26 cellular contexts compared by ENCODE assay signal in the genomic region with DNA sequence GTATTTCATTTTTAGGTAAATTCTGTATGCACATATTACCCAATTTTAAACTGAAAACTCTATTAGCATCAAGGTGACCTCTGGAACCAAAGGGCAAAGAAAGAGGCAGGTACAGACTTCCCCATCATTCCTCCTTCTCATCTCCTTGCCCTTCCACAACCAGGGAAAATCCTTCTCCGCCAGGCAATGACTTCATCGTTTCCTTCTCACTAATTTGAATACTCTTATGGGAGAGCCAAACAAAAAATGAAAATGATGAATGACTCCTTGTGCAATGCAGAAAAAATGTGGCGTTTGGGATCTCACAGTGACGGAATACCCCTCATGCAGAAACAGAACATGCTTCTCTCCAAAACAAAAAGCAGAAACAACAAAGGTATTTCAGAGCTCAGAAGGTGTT.
DNase-seq lines count a peak whose midpoint lies in the region; FAIRE-seq and TF ChIP-seq lines count a peak whose summit lies in the region.
"Had no signal": no experiment of that assay in that cellular context is flagged by ENCODE, and none has a peak within 500 bp of the region (broad histone marks: within the 10 kb centered on the region; RNA-seq: fewer than 3 reads in every experiment).

No MANE protein-coding gene starts in this region.

- H2BK5ac ChIP-seq in neuronal stem cell (ENCODE audit: low read length), result no peak overlapping the region

- H3K79me1 ChIP-seq in neuronal stem cell (ENCODE audit: low read depth, low read length), result no peaks in the 10 kb centered on the region

- no peak for FAIRE-seq in astrocyte (lab: Jason Lieb, UNC)
- FAIRE-seq: A204.1, GM12891, RCC 7860 had no signal

- no peak overlapping the region for H4K91ac ChIP-seq in neuronal stem cell (ENCODE audit: low read depth, low read length, poor library complexity)

- no peak overlapping the region for H3K4me3 ChIP-seq in astrocyte (ENCODE audit: insufficient read depth, low read depth, low read length)
- H3K4me3 ChIP-seq in fibroblast of lung (replicated peaks in 1 of 4; ENCODE audit: control extremely low read depth in 1 of 4, insufficient read depth in 1 of 4, low read depth in 3 of 4, low read length in 4 of 4), result no peak overlapping the region
- H3K4me3 ChIP-seq in osteoblast (ENCODE audit: insufficient read depth, low read length), result no peak overlapping the region
- no peak overlapping the region for H3K4me3 ChIP-seq in neuronal stem cell (ENCODE audit: low read length in 2 of 2)
- H3K4me3 ChIP-seq in suprapubic skin, result no peak overlapping the region
- H3K4me3 ChIP-seq: GM23248, SJCRH30 had no signal

- peak overlapping the region; percentile 41 for H3K9ac ChIP-seq in astrocyte (ENCODE audit: low read length)
- H3K9ac ChIP-seq in fibroblast of lung (ENCODE audit: insufficient read depth, low read length), result no peak overlapping the region
- H3K9ac ChIP-seq in neuronal stem cell (ENCODE audit: low read depth, low read length, poor library complexity), result no peak overlapping the region
- H3K9ac ChIP-seq: GM23248 had no signal

- no CpG with 5 or more reads among the region's 4 CpGs for WGBS in neuronal stem cell (ENCODE audit: extremely low coverage in 2 of 2, insufficient read length in 2 of 2, insufficient replicate concordance in 1 of 2), 2 donors
- 72% methylated on average over 4 of the region's 4 CpGs for WGBS in suprapubic skin

- H3K27ac Mint-ChIP-seq in astrocyte (ENCODE audit: unreplicated experiment), result no peak overlapping the region
- H3K27ac Mint-ChIP-seq: CD4-positive, CD25-positive, alpha-beta regulatory T cell; H9 had no signal

- TF ChIP-seq CTCF in astrocyte (IDR thresholded peaks at IDR 0.05; ENCODE audit: insufficient read depth, low read depth, low read length) (no peak), fibroblast of lung (conservative IDR thresholded peaks at IDR 0.05 in 1 of 2, IDR thresholded peaks at IDR 0.05 in 1 of 2; ENCODE audit: low read depth in 1 of 2, low read length in 2 of 2) (no peak), osteoblast (IDR thresholded peaks at IDR 0.05; ENCODE audit: extremely low read depth, low read depth, low read length) (no peak), suprapubic skin (IDR thresholded peaks at IDR 0.05) (no peak)

- no peak overlapping the region for H2BK15ac ChIP-seq in neuronal stem cell (ENCODE audit: low read length)

- no peak overlapping the region for H2BK120ac ChIP-seq in neuronal stem cell (ENCODE audit: low read depth, low read length)

- no peak overlapping the region for H3K18ac ChIP-seq in neuronal stem cell (ENCODE audit: low read length)

- H4K20me1 ChIP-seq in astrocyte (ENCODE audit: insufficient read depth, low read length) (no peaks in the 10 kb centered on the region), fibroblast of lung (ENCODE audit: control insufficient read depth, extremely low read depth, insufficient read depth, low read length) (no peaks in the 10 kb centered on the region), osteoblast (ENCODE audit: insufficient read depth, low read length) (no peaks in the 10 kb centered on the region)

- H2AFZ ChIP-seq in astrocyte (ENCODE audit: low read depth, low read length) (no peak overlapping the region), fibroblast of lung (ENCODE audit: low read length) (no peak overlapping the region), osteoblast (ENCODE audit: low read length) (no peak overlapping the region), neuronal stem cell (ENCODE audit: low read length) (no peak overlapping the region)
- H2AFZ ChIP-seq: GM23248 had no signal

- no peak for TF ChIP-seq EP300 in suprapubic skin (IDR thresholded peaks at IDR 0.05)

- H3K4me2 ChIP-seq in astrocyte (ENCODE audit: low read length), result no peak overlapping the region
- no peak overlapping the region for H3K4me2 ChIP-seq in fibroblast of lung (ENCODE audit: extremely low read depth, insufficient read depth, low read length)
- H3K4me2 ChIP-seq in osteoblast (ENCODE audit: insufficient read depth, low read length), result no peak overlapping the region
- H3K4me2 ChIP-seq in neuronal stem cell (ENCODE audit: insufficient read depth, low read length, poor library complexity, severe bottlenecking), result no peak overlapping the region

- peaks cover 8% of the 10 kb centered on the region for H3K9me3 Mint-ChIP-seq in astrocyte (ENCODE audit: unreplicated experiment)

- H3K36me3 Mint-ChIP-seq in astrocyte (ENCODE audit: low read depth, unreplicated experiment), result peaks cover 35% of the 10 kb centered on the region

- peaks cover 10% of the 10 kb centered on the region for H3K4me1 ChIP-seq in astrocyte (ENCODE audit: insufficient read depth, low read length)
- no peaks in the 10 kb centered on the region for H3K4me1 ChIP-seq in fibroblast of lung (ENCODE audit: control insufficient read depth, extremely low read depth, insufficient read depth, low read length)
- H3K4me1 ChIP-seq in osteoblast (ENCODE audit: insufficient read depth, low read length), result peaks cover 5% of the 10 kb centered on the region
- H3K4me1 ChIP-seq in neuronal stem cell (ENCODE audit: control insufficient read depth in 2 of 2, insufficient read depth in 1 of 2, low read depth in 1 of 2, low read length in 2 of 2), result peaks cover 0 to 2% of the 10 kb centered on the region in 2 donors
- H3K4me1 ChIP-seq in suprapubic skin, result no peaks in the 10 kb centered on the region
- H3K4me1 ChIP-seq: BE2C had no signal

- H3K27me3 Mint-ChIP-seq in astrocyte (ENCODE audit: low read depth, unreplicated experiment), result no peaks in the 10 kb centered on the region
- H3K27me3 Mint-ChIP-seq: CD4-positive, CD25-positive, alpha-beta regulatory T cell had no signal

- H3K79me2 ChIP-seq in astrocyte (ENCODE audit: insufficient read depth, low read length) (peaks cover 4% of the 10 kb centered on the region), fibroblast of lung (ENCODE audit: control insufficient read depth, insufficient read depth, low read length) (no peaks in the 10 kb centered on the region), osteoblast (ENCODE audit: insufficient read depth, low read length) (no peaks in the 10 kb centered on the region)

- DNase-seq in ELR (ENCODE audit: low read depth), result peak; percentile 35
- peak; percentile 80 for DNase-seq in astrocyte (ENCODE audit: low read depth)
- peak; percentile 8 to 76 for DNase-seq in fibroblast of lung (ENCODE audit: low read depth in 2 of 2)
- no peak for DNase-seq in osteoblast (ENCODE audit: insufficient read length, low spot score, missing footprints)
- DNase-seq in NCI-H1930 (lab: John Stamatoyannopoulos, UW), result no peak
- DNase-seq in neuronal stem cell (ENCODE audit: low spot score), result no peak
- DNase-seq in NCI-H2171 treated with DMSO at 0.1 percent for 48 hours (lab: John Stamatoyannopoulos, UW), result no peak
- DNase-seq in suprapubic skin (ENCODE audit: low spot score in 2 of 2), result no peak
- DNase-seq: BE2C; CD4-positive, CD25-positive, alpha-beta regulatory T cell; DMS 273 treated with DMSO at 0.1 percent for 48 hours; DND-41; GM23248; H9; KG1; NCI-H1092 treated with DMSO at 0.1 percent for 48 hours; NCI-H1436 treated with DMSO at 0.1 percent for 48 hours; NCI-H2081; NCI-H2171; NCI-H446; NCI-H526; SJCRH30 had no signal

- no peak overlapping the region for H3K23ac ChIP-seq in neuronal stem cell (ENCODE audit: low read depth, low read length, poor library complexity)

- no peak overlapping the region for H2BK12ac ChIP-seq in neuronal stem cell (ENCODE audit: low read length)

- H3K14ac ChIP-seq in neuronal stem cell (ENCODE audit: low read length), result no peak overlapping the region

- H3K4me1 Mint-ChIP-seq in astrocyte (ENCODE audit: low read depth, unreplicated experiment), result peaks cover 2% of the 10 kb centered on the region
- H3K4me1 Mint-ChIP-seq: CD4-positive, CD25-positive, alpha-beta regulatory T cell had no signal

- H3K4me3 Mint-ChIP-seq in astrocyte (ENCODE audit: unreplicated experiment), result no peak overlapping the region
- H3K4me3 Mint-ChIP-seq: H9 had no signal

- no peak overlapping the region for H3K4ac ChIP-seq in neuronal stem cell (ENCODE audit: low read length)

- H3K9me3 ChIP-seq in astrocyte (ENCODE audit: insufficient read depth, low read depth, low read length) (peaks cover 5% of the 10 kb centered on the region), fibroblast of lung (ENCODE audit: control insufficient read depth, insufficient read depth, low read depth, low read length) (no peaks in the 10 kb centered on the region), osteoblast (ENCODE audit: low read depth, low read length) (peaks cover 2% of the 10 kb centered on the region), neuronal stem cell (replicated peaks in 1 of 2; ENCODE audit: control insufficient read depth in 2 of 2, insufficient read depth in 1 of 2, low read depth in 1 of 2, low read length in 2 of 2) (peaks cover 4 to 33% of the 10 kb centered on the region in 2 donors), suprapubic skin (no peaks in the 10 kb centered on the region)
- H3K9me3 ChIP-seq: BE2C had no signal

- H4K8ac ChIP-seq in neuronal stem cell (ENCODE audit: low read depth, low read length), result no peak overlapping the region

- TF ChIP-seq POLR2A in suprapubic skin (IDR thresholded peaks at IDR 0.05), result no peak

- H3K36me3 ChIP-seq in astrocyte (ENCODE audit: insufficient read depth, low read length), result no peaks in the 10 kb centered on the region
- H3K36me3 ChIP-seq in fibroblast of lung (ENCODE audit: control insufficient read depth, insufficient read depth, low read length), result no peaks in the 10 kb centered on the region
- peaks cover 4% of the 10 kb centered on the region for H3K36me3 ChIP-seq in osteoblast (ENCODE audit: insufficient read depth, low read length)
- peaks cover 0 to 4% of the 10 kb centered on the region in 2 donors for H3K36me3 ChIP-seq in neuronal stem cell (replicated peaks in 1 of 2; ENCODE audit: control insufficient read depth in 2 of 2, insufficient read depth in 2 of 2, low read length in 2 of 2)
- no peaks in the 10 kb centered on the region for H3K36me3 ChIP-seq in suprapubic skin
- H3K36me3 ChIP-seq: BE2C, SJCRH30 had no signal

- H3K27ac ChIP-seq in astrocyte (ENCODE audit: low read depth, low read length) (peak overlapping the region; percentile 66), fibroblast of lung (ENCODE audit: insufficient read depth, low read length) (no peak overlapping the region), osteoblast (ENCODE audit: low read depth, low read length) (peak overlapping the region; percentile 49), neuronal stem cell (replicated peaks; ENCODE audit: low read length) (no peak overlapping the region), suprapubic skin (no peak overlapping the region)
- H3K27ac ChIP-seq: GM23248, HL-60, SJCRH30 had no signal

- H2AK5ac ChIP-seq in neuronal stem cell (ENCODE audit: low read depth, low read length), result no peak overlapping the region

- H3K27me3 ChIP-seq in astrocyte (ENCODE audit: insufficient read depth, low read length) (no peaks in the 10 kb centered on the region), fibroblast of lung (ENCODE audit: control insufficient read depth, insufficient read depth, low read length) (no peaks in the 10 kb centered on the region), osteoblast (ENCODE audit: insufficient read depth, low read length) (no peaks in the 10 kb centered on the region), neuronal stem cell (ENCODE audit: control insufficient read depth in 3 of 3, insufficient read depth in 3 of 3, low read depth in 1 of 3, low read length in 3 of 3) (no peaks in the 10 kb centered on the region), suprapubic skin (no peaks in the 10 kb centered on the region)
- H3K27me3 ChIP-seq: BE2C, SJCRH30 had no signal

Comparison
In these comparisons a context has a peak if more than half of its experiments do, and no peak if none do; other contexts are left out.
1. DNase-seq: peak in ELR (single experiment), astrocyte (single experiment) and fibroblast of lung (2 of 2); none in osteoblast (single experiment), NCI-H1930 (0 of 2), neuronal stem cell (single experiment), NCI-H2171 treated with DMSO at 0.1 percent for 48 hours (single experiment) and suprapubic skin (0 of 2).
2. H3K27ac ChIP-seq: peak in astrocyte (single experiment) and osteoblast (single experiment); none in fibroblast of lung (single experiment), neuronal stem cell (single experiment) and suprapubic skin (single experiment).